Comparison of ENCODE assay signal across 9 cellular contexts in the genomic region with DNA sequence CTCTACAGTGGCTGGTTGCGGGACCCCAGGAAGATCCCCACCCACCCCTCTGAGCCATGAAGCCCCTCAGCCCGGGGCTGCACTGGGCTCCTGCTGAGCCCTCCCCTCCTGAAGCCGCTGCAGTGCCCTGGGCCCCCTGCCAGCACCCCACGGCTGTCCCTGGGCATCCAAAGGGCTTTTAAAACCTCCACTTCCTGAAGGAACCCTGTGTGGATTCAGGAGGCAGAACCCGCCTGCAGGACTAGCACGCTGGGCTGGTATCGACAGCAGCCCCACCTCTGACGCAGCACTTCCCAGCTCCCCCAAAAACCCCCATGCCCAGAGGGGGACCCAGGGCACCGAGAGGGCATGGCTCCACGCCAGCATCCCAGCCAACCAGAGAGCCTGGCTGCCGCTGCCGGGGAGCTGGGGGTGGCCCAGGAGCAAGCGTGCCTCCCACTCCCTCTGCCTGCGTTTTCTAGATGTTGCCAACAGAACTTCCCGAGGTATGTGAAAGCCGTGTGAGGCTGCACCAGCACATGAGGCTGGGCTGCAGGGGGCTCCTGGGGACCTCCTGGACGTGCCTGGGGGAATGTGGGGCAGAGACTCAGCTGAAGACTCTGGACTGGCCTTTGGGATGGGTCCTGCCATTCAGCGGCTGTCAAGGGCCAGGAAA. TPM values are rescaled to one million over a fixed set of nuclear protein-coding genes. Genes with fewer than 3 reads are reported as not detected.
DNase-seq lines count a peak whose midpoint lies in the region; ATAC-seq, FAIRE-seq and TF ChIP-seq lines count a peak whose summit lies in the region.
"Had no signal": no experiment of that assay in that cellular context is flagged by ENCODE, and none has a peak within 500 bp of the region (broad histone marks: within the 10 kb centered on the region; RNA-seq: fewer than 3 reads in every experiment).

No MANE protein-coding gene starts in this region.

- TF ChIP-seq CTCF in kidney (IDR thresholded peaks at IDR 0.05; ENCODE audit: borderline replicate concordance, extremely low read depth, insufficient read depth) = no peak
- TF ChIP-seq CTCF in stomach (IDR thresholded peaks at IDR 0.05) = no peak

- DNase-seq in NCI-H226 (peak; percentile 96), brain pericyte (ENCODE audit: low read depth, low spot score) (peak; percentile 27), kidney (peak; percentile 87), stomach (peak; percentile 28), SW 1271 (lab: John Stamatoyannopoulos, UW) (no peak), pons (ENCODE audit: low spot score) (no peak), NCI-H526 (lab: John Stamatoyannopoulos, UW) (no peak)
- DNase-seq: NCI-H446 had no signal

- ATAC-seq in HG02973 (IDR thresholded peaks at IDR 0.05; ENCODE audit: unreplicated experiment) = no peak

- FAIRE-seq in kidney (lab: Jason Lieb, UNC) = no peak

- 33 to 47% (median 39%) methylated on average over 15 to 18 of the region's 18 CpGs for WGBS in stomach, 5 donors

- H3K27ac ChIP-seq in kidney (ENCODE audit: low read depth in 2 of 2, low read length in 2 of 2) = peak overlapping the region; percentile 87 to 90
- peak overlapping the region; percentile 33 to 94 (median 93) for H3K27ac ChIP-seq in stomach

- H3K9me3 ChIP-seq in kidney (ENCODE audit: control insufficient read depth in 1 of 2, low read length in 2 of 2) (no peaks in the 10 kb centered on the region), stomach (no peaks in the 10 kb centered on the region)

- no peaks in the 10 kb centered on the region for H3K27me3 ChIP-seq in stomach

- no peak overlapping the region for H3K4me3 ChIP-seq in kidney (ENCODE audit: low read length in 2 of 2)
- peak overlapping the region; percentile 0 to 23 (median 8) for H3K4me3 ChIP-seq in stomach

- H3K9ac ChIP-seq in kidney (ENCODE audit: low read length in 2 of 2) = no peak overlapping the region

- H3K4me1 ChIP-seq in kidney (ENCODE audit: control insufficient read depth in 1 of 2, insufficient read depth in 1 of 2, low read depth in 1 of 2, low read length in 2 of 2) = peaks cover 16 to 59% of the 10 kb centered on the region in 2 donors
- H3K4me1 ChIP-seq in stomach = peaks cover 54 to 73% (median 58%) of the 10 kb centered on the region in 4 donors

- TF ChIP-seq EP300 in stomach (IDR thresholded peaks at IDR 0.05) = no peak

- intact Hi-C loops in kidney (cut with DNase I) = no loop called here
- intact Hi-C loops in stomach (cut with DNase I; ENCODE audit: low total_unique reads) = no loop called here

- no peak for TF ChIP-seq POLR2A in stomach (IDR thresholded peaks at IDR 0.05)

- H3K36me3 ChIP-seq in kidney (ENCODE audit: control insufficient read depth in 1 of 2, insufficient read depth in 2 of 2, low read length in 2 of 2) (peaks cover 6 to 10% of the 10 kb centered on the region in 2 donors), stomach (peaks cover 32 to 76% (median 61%) of the 10 kb centered on the region in 4 donors)

RNA-seq across cellular contexts. Expression of a gene that starts 6.3 kb away (rescaled TPM):
- total RNA-seq in kidney = 84.8 TPM
- polyA plus RNA-seq in kidney (ENCODE audit: insufficient read depth, low read depth, low replicate concordance) = 49.8 TPM
- total RNA-seq in stomach = 100 to 1,000 TPM in 1 of 5 donors, 10 to 100 TPM in 4; 22.8 to 114 (median 48.7) TPM
- 10 to 100 TPM; 19.1 to 49.4 (median 30.1) TPM for polyA plus RNA-seq in stomach

RNA-seq across cellular contexts. Expression of a gene that starts 13.7 kb away (rescaled TPM):
- total RNA-seq in kidney = 12.1 TPM
- 4.1 TPM for polyA plus RNA-seq in kidney (ENCODE audit: insufficient read depth, low read depth, low replicate concordance)
- total RNA-seq in stomach = 10 to 100 TPM in 4 of 5 donors, 1 to 10 TPM in 1; 7.6 to 37.4 (median 17.5) TPM
- polyA plus RNA-seq in stomach = 1 to 10 TPM; 5.5 to 7.4 (median 6.8) TPM

RNA-seq across cellular contexts. Expression of a gene that starts 13.7 kb away (rescaled TPM):
- 3.8 TPM for total RNA-seq in kidney
- polyA plus RNA-seq in kidney (ENCODE audit: insufficient read depth, low read depth, low replicate concordance) = 1.3 TPM
- 1 to 10 TPM in 2 of 5 donors, under 1 TPM in 1, not detected in 2; 0.29 to 5.1 (median 1.4) TPM for total RNA-seq in stomach
- polyA plus RNA-seq in stomach = 1 to 10 TPM in 2 of 3 donors, under 1 TPM in 1; 0.90 to 1.7 (median 1.3) TPM

Comparison
In these comparisons a context has a peak if more than half of its experiments do, and no peak if none do; other contexts are left out.
1. DNase-seq: peak in NCI-H226 (single experiment), brain pericyte (single experiment), kidney (single experiment) and stomach (single experiment); none in SW 1271 (0 of 2), pons (single experiment) and NCI-H526 (0 of 2).
2. H3K4me3 ChIP-seq: peak in stomach (4 of 4); none in kidney (0 of 2).